In the genomic region with DNA sequence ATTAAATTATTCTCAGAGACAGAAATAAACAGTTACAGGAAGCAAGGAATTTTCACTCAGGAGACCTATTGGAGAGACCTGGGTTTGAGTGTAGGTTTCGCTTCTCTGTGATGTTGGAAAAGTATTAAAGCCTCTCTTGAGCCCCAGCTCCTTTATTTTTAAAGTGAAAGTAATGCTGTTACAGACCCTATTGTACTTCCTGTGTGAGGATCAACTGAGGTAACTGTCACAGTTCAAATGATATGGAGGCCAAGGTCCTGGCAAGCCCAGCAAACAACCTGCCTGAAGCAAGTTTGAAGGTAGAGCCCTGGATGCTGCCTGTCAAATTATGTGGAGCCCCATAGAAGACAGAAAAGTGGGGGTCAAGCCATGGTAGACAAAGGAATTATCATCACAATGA, we compare ENCODE assay signal across 1 cellular context.
TF ChIP-seq lines count a peak whose summit lies in the region.

No MANE protein-coding gene starts in this region.

TF ChIP-seq in H1, 55 proteins besides CTCF, POLR2A, EP300 and RAD21:
- TF ChIP-seq, protein P1, sequence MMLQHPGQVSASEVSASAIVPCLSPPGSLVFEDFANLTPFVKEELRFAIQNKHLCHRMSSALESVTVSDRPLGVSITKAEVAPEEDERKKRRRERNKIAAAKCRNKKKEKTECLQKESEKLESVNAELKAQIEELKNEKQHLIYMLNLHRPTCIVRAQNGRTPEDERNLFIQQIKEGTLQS (IDR thresholded peaks at IDR 0.05; ENCODE audit: insufficient read depth, low read depth, low read length) = no peak
- no peak for TF ChIP-seq SIN3A (conservative IDR thresholded peaks at IDR 0.05 in 1 of 2, IDR thresholded peaks at IDR 0.05 in 1 of 2; ENCODE audit: low read depth in 1 of 2, low read length in 2 of 2)
- no peak for TF ChIP-seq KDM5A (IDR thresholded peaks at IDR 0.05; ENCODE audit: low read length)
- TF ChIP-seq TCF12 (IDR thresholded peaks at IDR 0.05; ENCODE audit: low read depth, low read length) = no peak
